In the genomic region with DNA sequence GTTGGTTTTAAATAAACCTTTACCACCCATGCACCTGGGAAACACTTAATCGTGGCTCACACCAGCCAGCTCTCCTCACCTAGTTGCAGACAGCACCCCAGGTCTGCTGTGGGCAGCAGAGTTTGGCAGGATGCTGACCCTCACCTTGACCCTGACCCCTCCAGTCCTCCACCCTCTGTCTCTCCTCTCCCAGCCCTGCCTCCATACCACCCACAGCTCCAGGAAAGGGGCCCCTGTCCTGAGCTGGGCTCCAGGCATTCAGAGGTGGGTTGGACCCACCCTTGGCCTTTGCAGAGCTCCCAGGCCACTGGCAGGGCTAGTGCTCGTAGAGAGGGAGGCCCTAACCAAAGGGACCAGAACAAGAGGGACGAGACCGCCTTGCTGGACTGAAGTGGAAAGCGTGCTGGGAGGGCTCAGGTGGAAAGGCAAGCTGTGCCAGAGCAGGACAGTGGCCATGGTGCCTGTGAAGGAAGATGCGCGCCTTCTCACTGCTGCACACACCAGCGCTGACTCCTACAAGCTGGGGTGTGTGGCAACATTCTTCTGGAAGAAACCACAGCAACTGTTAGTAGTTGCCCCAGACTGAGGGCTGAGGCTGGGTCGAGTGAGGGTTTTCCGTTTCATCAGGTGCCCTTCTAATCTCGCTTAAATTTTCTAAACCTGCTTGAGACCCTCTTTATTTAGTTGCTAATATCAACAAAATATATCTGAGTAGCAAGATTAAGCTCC, we compare ENCODE assay signal across 32 cellular contexts. TPM values are rescaled to one million over a fixed set of nuclear protein-coding genes. Genes with fewer than 3 reads are reported as not detected.
DNase-seq lines count a peak whose midpoint lies in the region; ATAC-seq and TF ChIP-seq lines count a peak whose summit lies in the region.
"Had no signal": no experiment of that assay in that cellular context is flagged by ENCODE, and none has a peak within 500 bp of the region (broad histone marks: within the 10 kb centered on the region; RNA-seq: fewer than 3 reads in every experiment).

No MANE protein-coding gene starts in this region.

- intact Hi-C loops in natural killer cell (cut with micrococcal nuclease) = no loop called here
- intact Hi-C loops in CD4-positive, alpha-beta T cell (cut with DNase I, micrococcal nuclease) = no loop called here

- H3K4ac ChIP-seq in mesenchymal stem cell (ENCODE audit: low read depth in 1 of 2, low read length in 2 of 2) = no peak overlapping the region

- H3K79me1 ChIP-seq in mesenchymal stem cell (replicated peaks; ENCODE audit: low read length, poor library complexity, severe bottlenecking) = peaks cover 18% of the 10 kb centered on the region

- H2AFZ ChIP-seq in mesenchymal stem cell (ENCODE audit: low read depth, low read length) = no peak overlapping the region
- H2AFZ ChIP-seq: PC-9 had no signal

- peak; percentile 49 for DNase-seq in natural killer cell treated with Interleukin-12 subunit alpha and Interleukin-12 subunit beta and Interleukin-15 and Interleukin-18, amount 100 ng/mL, for 72 hours (ENCODE audit: low spot score)
- no peak for DNase-seq in natural killer cell
- DNase-seq in SIG-M5 (lab: John Stamatoyannopoulos, UW) = peak; percentile 30
- DNase-seq in mesenchymal stem cell = no peak
- no peak for DNase-seq in A172 (ENCODE audit: low spot score)
- DNase-seq in CD4-positive, alpha-beta T cell = no peak
- DNase-seq: 8988T; activated CD4-positive, alpha-beta T cell treated with anti-CD3 and anti-CD28 coated beads for 36 hours; activated CD8-positive, alpha-beta T cell treated with anti-CD3 and anti-CD28 coated beads for 36 hours; activated naive CD4-positive, alpha-beta T cell treated with anti-CD3 and anti-CD28 coated beads for 36 hours; CD4-positive, CD25-positive, alpha-beta regulatory T cell; EL; esophagus squamous epithelium; foreskin keratinocyte; heart left ventricle; islet precursor cell; left lung; NCI-H1092; NCI-H1694 treated with DMSO at 0.1 percent for 48 hours; NCI-H446 treated with DMSO at 0.1 percent for 48 hours; NCI-H82; occipital lobe; PC-9; psoas muscle had no signal

- H2AK5ac ChIP-seq in mesenchymal stem cell (ENCODE audit: low read length, severe bottlenecking) = no peak overlapping the region

- no peak overlapping the region for H3K14ac ChIP-seq in mesenchymal stem cell (ENCODE audit: low read length in 2 of 2)

- H4K91ac ChIP-seq in mesenchymal stem cell (ENCODE audit: low read length) = peak overlapping the region; percentile 47

- H3K23ac ChIP-seq in mesenchymal stem cell (ENCODE audit: low read length in 2 of 2) = no peak overlapping the region

- no peaks in the 10 kb centered on the region for H3K9me3 Mint-ChIP-seq in natural killer cell treated with Interleukin-12 subunit alpha and Interleukin-12 subunit beta and Interleukin-15 and Interleukin-18, amount 100 ng/mL, for 72 hours
- no peaks in the 10 kb centered on the region for H3K9me3 Mint-ChIP-seq in natural killer cell
- no peaks in the 10 kb centered on the region for H3K9me3 Mint-ChIP-seq in CD4-positive, alpha-beta T cell
- H3K9me3 Mint-ChIP-seq: T-helper 2 cell treated with Interferon-gamma antibody and Interleukin-4, amounts not matched to agents 5 μg/mL and 100 μg/mL, for 36 hours; type B pancreatic cell had no signal

- no peak overlapping the region for H2BK5ac ChIP-seq in mesenchymal stem cell (ENCODE audit: low read depth, low read length, poor library complexity, severe bottlenecking)

- ATAC-seq in natural killer cell treated with Interleukin-12 subunit alpha and Interleukin-12 subunit beta and Interleukin-15 and Interleukin-18, amount 100 ng/mL, for 72 hours = peak in 1 of 2 donors; percentile 8
- ATAC-seq in natural killer cell (no peak), GM21825 (IDR thresholded peaks at IDR 0.05; ENCODE audit: unreplicated experiment) (no peak), HG02973 (IDR thresholded peaks at IDR 0.05; ENCODE audit: unreplicated experiment) (no peak)
- ATAC-seq in CD4-positive, alpha-beta T cell (ENCODE audit: poor library complexity) = no peak
- ATAC-seq: activated CD4-positive, alpha-beta T cell treated with anti-CD3 and anti-CD28 coated beads for 36 hours; activated CD8-positive, alpha-beta T cell treated with anti-CD3 and anti-CD28 coated beads for 36 hours; foreskin keratinocyte; GM12878; left lung; psoas muscle; stimulated activated memory B cell treated with anti-CD40 and anti-IgM and Interleukin-4, amounts not matched to agents 10 μg/mL and 1 μg/mL and 100 μg/mL, for 72 hours had no signal

- no peak overlapping the region for H3K4me3 ChIP-seq in mesenchymal stem cell (ENCODE audit: insufficient read depth in 1 of 2, low read depth in 1 of 2, low read length in 2 of 2)
- H3K4me3 ChIP-seq: esophagus squamous epithelium, GM12878, heart left ventricle, left lung, PC-9, psoas muscle had no signal

- H3K9me3 ChIP-seq in mesenchymal stem cell (ENCODE audit: control insufficient read depth, low read length) = no peaks in the 10 kb centered on the region
- peaks cover 9% of the 10 kb centered on the region for H3K9me3 ChIP-seq in CD4-positive, alpha-beta T cell (ENCODE audit: control insufficient read depth, low read length)
- H3K9me3 ChIP-seq: esophagus squamous epithelium, heart left ventricle, left lung, psoas muscle had no signal

- H3K27ac ChIP-seq in mesenchymal stem cell (ENCODE audit: low read length, poor library complexity, severe bottlenecking) = no peak overlapping the region
- no peak overlapping the region for H3K27ac ChIP-seq in CD4-positive, alpha-beta T cell (ENCODE audit: low read depth, low read length)
- H3K27ac ChIP-seq: esophagus squamous epithelium, foreskin keratinocyte, heart left ventricle, left lung, PC-9, psoas muscle had no signal

- H3K27me3 Mint-ChIP-seq in natural killer cell treated with Interleukin-12 subunit alpha and Interleukin-12 subunit beta and Interleukin-15 and Interleukin-18, amount 100 ng/mL, for 72 hours = no peaks in the 10 kb centered on the region
- H3K27me3 Mint-ChIP-seq in natural killer cell (ENCODE audit: low read depth in 2 of 2) = no peaks in the 10 kb centered on the region
- no peaks in the 10 kb centered on the region for H3K27me3 Mint-ChIP-seq in CD4-positive, alpha-beta T cell
- H3K27me3 Mint-ChIP-seq: activated CD4-positive, alpha-beta T cell treated with anti-CD3 and anti-CD28 coated beads for 36 hours; activated CD8-positive, alpha-beta T cell treated with anti-CD3 and anti-CD28 coated beads for 36 hours; CD4-positive, CD25-positive, alpha-beta regulatory T cell; type B pancreatic cell had no signal

- H3K27ac Mint-ChIP-seq in natural killer cell treated with Interleukin-12 subunit alpha and Interleukin-12 subunit beta and Interleukin-15 and Interleukin-18, amount 100 ng/mL, for 72 hours = no peak overlapping the region
- no peak overlapping the region for H3K27ac Mint-ChIP-seq in natural killer cell
- H3K27ac Mint-ChIP-seq in CD4-positive, alpha-beta T cell = no peak overlapping the region
- H3K27ac Mint-ChIP-seq: activated CD4-positive, alpha-beta T cell treated with anti-CD3 and anti-CD28 coated beads for 36 hours; activated CD8-positive, alpha-beta T cell treated with anti-CD3 and anti-CD28 coated beads for 36 hours; activated naive CD4-positive, alpha-beta T cell treated with anti-CD3 and anti-CD28 coated beads for 36 hours; brain; stimulated activated memory B cell treated with anti-CD40 and anti-IgM and Interleukin-4, amounts not matched to agents 10 μg/mL and 1 μg/mL and 100 μg/mL, for 72 hours; T-helper 2 cell treated with Interferon-gamma antibody and Interleukin-4, amounts not matched to agents 5 μg/mL and 100 μg/mL, for 36 hours; type B pancreatic cell had no signal

- no peak overlapping the region for H3K4me2 ChIP-seq in mesenchymal stem cell (ENCODE audit: low read length, poor library complexity, severe bottlenecking)
- H3K4me2 ChIP-seq: PC-9 had no signal

- H2BK15ac ChIP-seq in mesenchymal stem cell (ENCODE audit: low read depth, poor library complexity, severe bottlenecking) = no peak overlapping the region

- H3K9ac ChIP-seq in mesenchymal stem cell (ENCODE audit: low read length) = no peak overlapping the region

- CTCF ChIA-PET in CD4-positive, alpha-beta T cell (lab: Charles Lee) = interaction anchor here (0.8 kb wide), 1 partner anchor 8 kb away, joined by 3 read pairs; no protein-coding TSS in a partner anchor

- H2BK12ac ChIP-seq in mesenchymal stem cell (ENCODE audit: low read length in 2 of 2) = no peak overlapping the region

- TF ChIP-seq CTCF in natural killer cell (IDR thresholded peaks at IDR 0.05) = no peak
- TF ChIP-seq CTCF in CD4-positive, alpha-beta T cell (IDR thresholded peaks at IDR 0.05) = no peak

- POLR2A ChIA-PET in CD4-positive, alpha-beta T cell (lab: Charles Lee) = interaction anchor here (3.1 kb wide), 1 partner anchor 8 kb away, joined by 15 read pairs; no protein-coding TSS in a partner anchor

- 83% methylated on average over 9 of the region's 11 CpGs for WGBS in mesenchymal stem cell

- no peaks in the 10 kb centered on the region for H3K36me3 Mint-ChIP-seq in natural killer cell treated with Interleukin-12 subunit alpha and Interleukin-12 subunit beta and Interleukin-15 and Interleukin-18, amount 100 ng/mL, for 72 hours
- H3K36me3 Mint-ChIP-seq in natural killer cell = no peaks in the 10 kb centered on the region
- peaks cover 22% of the 10 kb centered on the region for H3K36me3 Mint-ChIP-seq in CD4-positive, alpha-beta T cell (ENCODE audit: low read depth)

- peaks cover 12% of the 10 kb centered on the region for H3K4me1 ChIP-seq in mesenchymal stem cell (ENCODE audit: control insufficient read depth, insufficient read depth, low read depth, low read length)
- H3K4me1 ChIP-seq: foreskin keratinocyte, psoas muscle had no signal

- H3K27me3 ChIP-seq in mesenchymal stem cell (ENCODE audit: control insufficient read depth in 1 of 2, insufficient read depth in 1 of 2, low read length in 2 of 2) = peaks cover 0 to 3% of the 10 kb centered on the region in 2 experiments
- H3K27me3 ChIP-seq in CD4-positive, alpha-beta T cell (ENCODE audit: control insufficient read depth, insufficient read depth, low read length) = no peaks in the 10 kb centered on the region
- H3K27me3 ChIP-seq: esophagus squamous epithelium, foreskin keratinocyte, heart left ventricle, left lung had no signal

- no peak overlapping the region for H2BK120ac ChIP-seq in mesenchymal stem cell (ENCODE audit: low read depth, low read length)

- peaks cover 15 to 37% of the 10 kb centered on the region in 2 donors for H3K4me1 Mint-ChIP-seq in natural killer cell treated with Interleukin-12 subunit alpha and Interleukin-12 subunit beta and Interleukin-15 and Interleukin-18, amount 100 ng/mL, for 72 hours (ENCODE audit: low read depth in 2 of 2)
- peaks cover 15 to 34% of the 10 kb centered on the region in 2 donors for H3K4me1 Mint-ChIP-seq in natural killer cell
- peaks cover 32% of the 10 kb centered on the region for H3K4me1 Mint-ChIP-seq in CD4-positive, alpha-beta T cell (ENCODE audit: low read depth)
- H3K4me1 Mint-ChIP-seq: brain; stimulated activated memory B cell treated with anti-CD40 and anti-IgM and Interleukin-4, amounts not matched to agents 10 μg/mL and 1 μg/mL and 100 μg/mL, for 72 hours had no signal

- H4K8ac ChIP-seq in mesenchymal stem cell (ENCODE audit: low read length) = peak overlapping the region; percentile 22

- H3K4me3 Mint-ChIP-seq in natural killer cell treated with Interleukin-12 subunit alpha and Interleukin-12 subunit beta and Interleukin-15 and Interleukin-18, amount 100 ng/mL, for 72 hours = no peak overlapping the region
- H3K4me3 Mint-ChIP-seq in natural killer cell = no peak overlapping the region
- H3K4me3 Mint-ChIP-seq in CD4-positive, alpha-beta T cell = no peak overlapping the region
- H3K4me3 Mint-ChIP-seq: activated CD4-positive, alpha-beta T cell treated with anti-CD3 and anti-CD28 coated beads for 36 hours; activated CD8-positive, alpha-beta T cell treated with anti-CD3 and anti-CD28 coated beads for 36 hours; activated naive CD4-positive, alpha-beta T cell treated with anti-CD3 and anti-CD28 coated beads for 36 hours; brain; stimulated activated memory B cell treated with anti-CD40 and anti-IgM and Interleukin-4, amounts not matched to agents 10 μg/mL and 1 μg/mL and 100 μg/mL, for 72 hours; T-helper 2 cell treated with Interferon-gamma antibody and Interleukin-4, amounts not matched to agents 5 μg/mL and 100 μg/mL, for 36 hours; type B pancreatic cell had no signal

- H3K18ac ChIP-seq in mesenchymal stem cell (ENCODE audit: low read depth in 1 of 2, low read length in 2 of 2) = no peak overlapping the region

- H3K36me3 ChIP-seq in mesenchymal stem cell (ENCODE audit: control insufficient read depth in 1 of 2, insufficient read depth in 2 of 2, low read depth in 1 of 2, low read length in 2 of 2) = peaks cover 2 to 9% of the 10 kb centered on the region in 2 experiments
- H3K36me3 ChIP-seq: esophagus squamous epithelium, heart left ventricle, left lung had no signal

RNA-seq across cellular contexts. Expression of a gene that starts 10.7 kb away (rescaled TPM):
- 1 to 10 TPM; 4.5 to 5.1 TPM for total RNA-seq in natural killer cell treated with Interleukin-12 subunit alpha and Interleukin-12 subunit beta and Interleukin-15 and Interleukin-18, amount 100 ng/mL, for 72 hours
- total RNA-seq in natural killer cell = 1 to 10 TPM; 2.4 to 4.3 (median 2.7) TPM
- polyA plus RNA-seq in mesenchymal stem cell (2013, experiment 1 of 2) = not detected
- polyA plus RNA-seq in mesenchymal stem cell (2013, experiment 2 of 2) = not detected
- total RNA-seq in A172 (2014; rRNA removed; shearing (Covaris generic)) = not detected in 2 replicates
- 1 to 10 TPM in 1 of 2 experiments, under 1 TPM in 1; 0.58 to 2.8 TPM for total RNA-seq in CD4-positive, alpha-beta T cell
- total RNA-seq: CD4-positive, CD25-positive, alpha-beta regulatory T cell; foreskin keratinocyte; myocyte had no signal
- polyA plus RNA-seq: GM12878 had no signal

RNA-seq across cellular contexts. Expression of a gene that starts 26.6 kb away (rescaled TPM):
- 10 to 100 TPM; 44.0 to 55.1 TPM for total RNA-seq in natural killer cell treated with Interleukin-12 subunit alpha and Interleukin-12 subunit beta and Interleukin-15 and Interleukin-18, amount 100 ng/mL, for 72 hours
- 10 to 100 TPM; 38.4 to 60.9 (median 40.8) TPM for total RNA-seq in natural killer cell
- 41.0 TPM for polyA plus RNA-seq in mesenchymal stem cell (2013, experiment 1 of 2)
- 43.0 TPM for polyA plus RNA-seq in mesenchymal stem cell (2013, experiment 2 of 2)
- total RNA-seq in A172 (2014; rRNA removed; shearing (Covaris generic)) = 71.6 and 90.6 TPM in 2 replicates
- total RNA-seq in CD4-positive, alpha-beta T cell = 10 to 100 TPM; 26.6 to 27.0 TPM

RNA-seq across cellular contexts. Expression of a gene that starts 32.9 kb away (rescaled TPM):
- total RNA-seq in natural killer cell treated with Interleukin-12 subunit alpha and Interleukin-12 subunit beta and Interleukin-15 and Interleukin-18, amount 100 ng/mL, for 72 hours = 10 to 100 TPM; 15.9 to 16.7 TPM
- 10 to 100 TPM; 18.9 to 20.1 (median 20.0) TPM for total RNA-seq in natural killer cell
- 19.9 TPM for polyA plus RNA-seq in mesenchymal stem cell (2013, experiment 1 of 2)
- 19.9 TPM for polyA plus RNA-seq in mesenchymal stem cell (2013, experiment 2 of 2)
- total RNA-seq in A172 (2014; rRNA removed; shearing (Covaris generic)) = 16.8 and 23.2 TPM in 2 replicates
- 10 to 100 TPM; 24.6 to 27.6 TPM for total RNA-seq in CD4-positive, alpha-beta T cell

RNA-seq across cellular contexts. Expression of a gene that starts 42.5 kb away (rescaled TPM):
- 100 to 1,000 TPM; 102 to 123 TPM for total RNA-seq in natural killer cell treated with Interleukin-12 subunit alpha and Interleukin-12 subunit beta and Interleukin-15 and Interleukin-18, amount 100 ng/mL, for 72 hours
- 100 to 1,000 TPM; 105 to 146 (median 146) TPM for total RNA-seq in natural killer cell
- 265 TPM for polyA plus RNA-seq in mesenchymal stem cell (2013, experiment 1 of 2)
- polyA plus RNA-seq in mesenchymal stem cell (2013, experiment 2 of 2) = 268 TPM
- total RNA-seq in A172 (2014; rRNA removed; shearing (Covaris generic)) = 153 and 191 TPM in 2 replicates
- 100 to 1,000 TPM; 172 to 181 TPM for total RNA-seq in CD4-positive, alpha-beta T cell

Comparison
In these comparisons a context has a peak if more than half of its experiments do, and no peak if none do; other contexts are left out.
1. DNase-seq: peak in natural killer cell treated with Interleukin-12 subunit alpha and Interleukin-12 subunit beta and Interleukin-15 and Interleukin-18, amount 100 ng/mL, for 72 hours (single experiment) and SIG-M5 (single experiment); none in natural killer cell (single experiment), mesenchymal stem cell (single experiment), A172 (single experiment) and CD4-positive, alpha-beta T cell (0 of 10).